In the genomic region with DNA sequence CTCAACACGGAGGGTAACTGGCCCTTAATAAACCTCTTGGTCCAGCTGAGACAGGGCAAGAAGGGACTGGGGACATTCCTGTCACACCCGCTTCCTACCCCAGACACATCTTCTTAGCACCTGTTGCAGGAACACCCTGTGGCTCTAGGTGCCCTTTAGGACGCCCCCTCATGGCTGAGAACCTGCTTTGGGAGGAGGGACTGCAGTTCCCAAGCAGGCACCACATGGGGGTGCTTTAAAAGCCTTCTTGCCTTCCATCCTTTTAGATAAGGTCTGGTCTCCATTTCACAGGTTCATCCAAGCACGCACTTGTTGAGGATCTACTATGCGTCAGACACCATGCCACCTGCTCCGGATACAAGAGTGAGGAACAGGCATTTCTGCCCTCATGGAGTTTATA, we compare ENCODE assay signal across 8 cellular contexts. TPM values are rescaled to one million over a fixed set of nuclear protein-coding genes. Genes with fewer than 3 reads are reported as not detected.
DNase-seq lines count a peak whose midpoint lies in the region; ATAC-seq and TF ChIP-seq lines count a peak whose summit lies in the region.

No MANE protein-coding gene starts in this region.

- H4K20me1 ChIP-seq in PC-3 (ENCODE audit: low read length), result no peaks in the 10 kb centered on the region

- peaks cover 21% of the 10 kb centered on the region for H3K36me3 ChIP-seq in A673 (ENCODE audit: insufficient read depth, low read length, poor library complexity, severe bottlenecking)
- peaks cover 17% of the 10 kb centered on the region for H3K36me3 ChIP-seq in GM06990 (ENCODE audit: control insufficient read depth, insufficient read depth, low read length)
- H3K36me3 ChIP-seq in PC-3 (ENCODE audit: low read depth, low read length), result peaks cover 36% of the 10 kb centered on the region
- H3K36me3 ChIP-seq in testis (ENCODE audit: low read depth, missing control alignments), result no peaks in the 10 kb centered on the region

- H3K9me3 ChIP-seq in A673 (ENCODE audit: low read depth, low read length, poor library complexity, severe bottlenecking) (no peaks in the 10 kb centered on the region), PC-3 (ENCODE audit: low read length) (no peaks in the 10 kb centered on the region), testis (no peaks in the 10 kb centered on the region)

- H3K4me1 ChIP-seq in A673 (ENCODE audit: insufficient read depth, low read length, poor library complexity, severe bottlenecking) (no peaks in the 10 kb centered on the region), PC-3 (ENCODE audit: insufficient read depth, low read length) (peaks cover 5% of the 10 kb centered on the region), testis (no peaks in the 10 kb centered on the region)

- H3K4me1 Mint-ChIP-seq in endothelial cell (ENCODE audit: unreplicated experiment), result peaks cover 18% of the 10 kb centered on the region
- H3K4me1 Mint-ChIP-seq in mesothelial cell of epicardium, result no peaks in the 10 kb centered on the region

- H3K4me2 ChIP-seq in PC-3 (ENCODE audit: low read length), result no peak overlapping the region

- no peak for TF ChIP-seq POLR2A in testis (IDR thresholded peaks at IDR 0.05)

- no peaks in the 10 kb centered on the region for H3K9me3 Mint-ChIP-seq in endothelial cell (ENCODE audit: unreplicated experiment)
- no peaks in the 10 kb centered on the region for H3K9me3 Mint-ChIP-seq in mesothelial cell of epicardium

- BruUV-seq in A673 (replicated peaks; lab: Mats Ljungman, UMichigan) (no TSS peak), PC-3 (replicated peaks; lab: Mats Ljungman, UMichigan) (no TSS peak)

- H3K36me3 Mint-ChIP-seq in endothelial cell (ENCODE audit: low read depth, unreplicated experiment) (peaks cover 36% of the 10 kb centered on the region), mesothelial cell of epicardium (peaks cover 12% of the 10 kb centered on the region)

- H2AFZ ChIP-seq in PC-3 (ENCODE audit: low read length), result no peak overlapping the region

- no peak overlapping the region for H3K4me3 ChIP-seq in A673 (ENCODE audit: low read depth, low read length, poor library complexity, severe bottlenecking)
- H3K4me3 ChIP-seq in GM06990 (replicated peaks; ENCODE audit: low read depth, low read length), result no peak overlapping the region
- no peak overlapping the region for H3K4me3 ChIP-seq in PC-3 (ENCODE audit: low read length)
- H3K4me3 ChIP-seq in testis, result no peak overlapping the region

- H3K9me2 ChIP-seq in PC-3 (replicated peaks; ENCODE audit: low read length), result no peaks in the 10 kb centered on the region

- 77 to 87% methylated on average over 6 of the region's 6 CpGs for WGBS in testis, 2 donors

- intact Hi-C loops in A673 (cut with micrococcal nuclease; ENCODE audit: unreplicated experiment), result no loop called here
- intact Hi-C loops in PC-3 (cut with micrococcal nuclease), result loop anchor here (1.0 kb wide), 1 partner anchor 63 kb away; no protein-coding TSS in a partner anchor
- intact Hi-C loops in testis (cut with DNase I; ENCODE audit: low total_unique reads), result no loop called here

- H3F3A ChIP-seq in PC-3 (ENCODE audit: low read length, unreplicated experiment), result peaks cover 9% of the 10 kb centered on the region

- no peak overlapping the region for H3K9ac ChIP-seq in PC-3 (ENCODE audit: low read length)

- H3K27me3 ChIP-seq in A673 (replicated peaks; ENCODE audit: insufficient read depth, low read depth, low read length, poor library complexity) (no peaks in the 10 kb centered on the region), GM06990 (replicated peaks; ENCODE audit: control insufficient read depth, insufficient read depth, low read length) (no peaks in the 10 kb centered on the region), PC-3 (ENCODE audit: low read length) (no peaks in the 10 kb centered on the region), testis (no peaks in the 10 kb centered on the region)

- peak; percentile 36 for DNase-seq in A673 (ENCODE audit: low spot score)
- no peak for DNase-seq in GM06990 (ENCODE audit: extremely low read depth, insufficient read length)
- DNase-seq in PC-3, result peak; percentile 61
- DNase-seq in endothelial cell (ENCODE audit: low spot score), result peak; percentile 37
- DNase-seq in mesothelial cell of epicardium (ENCODE audit: low spot score in 2 of 2, unreplicated experiment in 2 of 2), result no peak
- no peak for DNase-seq in testis

- peaks cover 1% of the 10 kb centered on the region for H3K27me3 Mint-ChIP-seq in endothelial cell (ENCODE audit: unreplicated experiment)
- no peaks in the 10 kb centered on the region for H3K27me3 Mint-ChIP-seq in mesothelial cell of epicardium (ENCODE audit: low read depth)

- peak; percentile 53 for TF ChIP-seq CTCF in A673 (conservative IDR thresholded peaks at IDR 0.05; ENCODE audit: low read depth, low read length)
- TF ChIP-seq CTCF in GM06990 (IDR thresholded peaks at IDR 0.05; ENCODE audit: insufficient read depth, low read length, poor library complexity, severe bottlenecking), result peak; percentile 73
- peak; percentile 87 for TF ChIP-seq CTCF in PC-3 (conservative IDR thresholded peaks at IDR 0.05; ENCODE audit: low read depth, low read length)
- TF ChIP-seq CTCF in endothelial cell (IDR thresholded peaks at IDR 0.05; ENCODE audit: unreplicated experiment), result no peak
- TF ChIP-seq CTCF in mesothelial cell of epicardium (IDR thresholded peaks at IDR 0.05; ENCODE audit: unreplicated experiment), result no peak
- TF ChIP-seq CTCF in testis (IDR thresholded peaks at IDR 0.05), result no peak

- POLR2A ChIA-PET in A673 (lab: Charles Lee; ENCODE audit: low non-redundant PET), result no interaction called here
- POLR2A ChIA-PET in PC-3 (lab: Charles Lee; ENCODE audit: unreplicated experiment), result no interaction called here

- H3K27ac ChIP-seq in A673 (ENCODE audit: low read depth, low read length, poor library complexity, severe bottlenecking), result no peak overlapping the region
- no peak overlapping the region for H3K27ac ChIP-seq in PC-3 (ENCODE audit: low read length)
- H3K27ac ChIP-seq in testis, result no peak overlapping the region

- CTCF ChIA-PET in A673 (lab: Charles Lee) (no interaction called here), PC-3 (lab: Charles Lee) (interaction anchor here (0.9 kb wide), 1 partner anchor 64 kb away, joined by 3 read pairs; no protein-coding TSS in a partner anchor)

- H3K79me2 ChIP-seq in PC-3 (ENCODE audit: low read length), result no peaks in the 10 kb centered on the region

- H3K27ac Mint-ChIP-seq in endothelial cell (ENCODE audit: unreplicated experiment) (no peak overlapping the region), mesothelial cell of epicardium (no peak overlapping the region)

- ATAC-seq in PC-3, result peak; percentile 33
- ATAC-seq in HG03354 (IDR thresholded peaks at IDR 0.05; ENCODE audit: poor library complexity, severe bottlenecking, unreplicated experiment), result no peak
- ATAC-seq in HG02938 (IDR thresholded peaks at IDR 0.05; ENCODE audit: unreplicated experiment), result no peak

- H3K4me3 Mint-ChIP-seq in endothelial cell (ENCODE audit: unreplicated experiment) (no peak overlapping the region), mesothelial cell of epicardium (no peak overlapping the region)

RNA-seq across cellular contexts. Expression of a gene that starts 26.6 kb away (rescaled TPM):
- 148 and 158 TPM in 2 replicates for total RNA-seq in A673 (2021)
- 170 and 217 TPM in 2 replicates for total RNA-seq in PC-3 (2014; rRNA removed)
- total RNA-seq in endothelial cell (ENCODE audit: unreplicated experiment), result 104 TPM
- 73.7 to 76.7 TPM (median 74.8 TPM) in 3 replicates for total RNA-seq in mesothelial cell of epicardium
- total RNA-seq in testis, result 10 to 100 TPM; 61.8 to 63.9 TPM
- polyA plus RNA-seq in testis (ENCODE audit: insufficient read depth, low read depth, low replicate concordance), result 107 TPM

RNA-seq across cellular contexts. Expression of a gene that starts 47.2 kb away (rescaled TPM):
- total RNA-seq in A673 (2021) (264 and 270 TPM in 2 replicates), PC-3 (2014; rRNA removed) (178 and 198 TPM in 2 replicates), endothelial cell (ENCODE audit: unreplicated experiment) (952 TPM), mesothelial cell of epicardium (130 to 135 TPM (median 132 TPM) in 3 replicates), testis (100 to 1,000 TPM in 1 of 2 donors, 10 to 100 TPM in 1; 90.9 to 122 TPM)
- 182 TPM for polyA plus RNA-seq in testis (ENCODE audit: insufficient read depth, low read depth, low replicate concordance)

RNA-seq across cellular contexts. Expression of a gene that starts 51.2 kb away (rescaled TPM):
- total RNA-seq in A673 (2021) (3.1 and 4.0 TPM in 2 replicates), PC-3 (2014; rRNA removed) (0.52 and 2.1 TPM in 2 replicates), endothelial cell (ENCODE audit: unreplicated experiment) (41.5 TPM), mesothelial cell of epicardium (not detected in 3 replicates), testis (1 to 10 TPM in 1 of 2 donors, under 1 TPM in 1; 0.63 to 3.3 TPM)
- 1.5 TPM for polyA plus RNA-seq in testis (ENCODE audit: insufficient read depth, low read depth, low replicate concordance)

Comparison
In these comparisons a context has a peak if more than half of its experiments do, and no peak if none do; other contexts are left out.
1. DNase-seq: peak in A673 (single experiment), PC-3 (single experiment) and endothelial cell (single experiment); none in GM06990 (single experiment), mesothelial cell of epicardium (0 of 2) and testis (single experiment).
2. CTCF ChIP-seq: peak in A673 (single experiment), GM06990 (single experiment) and PC-3 (single experiment); none in endothelial cell (single experiment), mesothelial cell of epicardium (single experiment) and testis (0 of 3).